Comparison of ENCODE assay signal across 1 cellular context in genomic region chr16:89153848-89154271, GRCh38.
TF ChIP-seq lines count a peak whose summit lies in the region.

No MANE protein-coding gene starts in this region.

TF ChIP-seq in GM23338, 12 proteins besides CTCF, POLR2A, EP300 and RAD21:
- TF ChIP-seq CREB1 (CRISPR knock-in tag; IDR thresholded peaks at IDR 0.05; ENCODE audit: low read depth) (no peak), REST (IDR thresholded peaks at IDR 0.05; ENCODE audit: unreplicated experiment) (no peak), EZH2 (IDR thresholded peaks at IDR 0.05; ENCODE audit: low read depth, unreplicated experiment) (no peak), STAT1 (IDR thresholded peaks at IDR 0.05; ENCODE audit: unreplicated experiment) (no peak), POLR2AphosphoS5 (IDR thresholded peaks at IDR 0.05; ENCODE audit: low read depth) (no peak), ZNF331 (CRISPR knock-in tag; IDR thresholded peaks at IDR 0.05; ENCODE audit: low read depth) (no peak), EZH2phosphoT487 (IDR thresholded peaks at IDR 0.05; ENCODE audit: unreplicated experiment) (no peak), ZNF114 (CRISPR knock-in tag; IDR thresholded peaks at IDR 0.05) (no peak), ZNF462 (CRISPR knock-in tag; IDR thresholded peaks at IDR 0.05) (no peak), NANOG (IDR thresholded peaks at IDR 0.05; ENCODE audit: borderline replicate concordance) (no peak), JUNB (IDR thresholded peaks at IDR 0.05; ENCODE audit: unreplicated experiment) (no peak)
- TF ChIP-seq, protein P1, sequence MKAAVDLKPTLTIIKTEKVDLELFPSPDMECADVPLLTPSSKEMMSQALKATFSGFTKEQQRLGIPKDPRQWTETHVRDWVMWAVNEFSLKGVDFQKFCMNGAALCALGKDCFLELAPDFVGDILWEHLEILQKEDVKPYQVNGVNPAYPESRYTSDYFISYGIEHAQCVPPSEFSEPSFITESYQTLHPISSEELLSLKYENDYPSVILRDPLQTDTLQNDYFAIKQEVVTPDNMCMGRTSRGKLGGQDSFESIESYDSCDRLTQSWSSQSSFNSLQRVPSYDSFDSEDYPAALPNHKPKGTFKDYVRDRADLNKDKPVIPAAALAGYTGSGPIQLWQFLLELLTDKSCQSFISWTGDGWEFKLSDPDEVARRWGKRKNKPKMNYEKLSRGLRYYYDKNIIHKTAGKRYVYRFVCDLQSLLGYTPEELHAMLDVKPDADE (IDR thresholded peaks at IDR 0.05): no peak
